Comparison of ENCODE assay signal across 28 cellular contexts in the genomic region with DNA sequence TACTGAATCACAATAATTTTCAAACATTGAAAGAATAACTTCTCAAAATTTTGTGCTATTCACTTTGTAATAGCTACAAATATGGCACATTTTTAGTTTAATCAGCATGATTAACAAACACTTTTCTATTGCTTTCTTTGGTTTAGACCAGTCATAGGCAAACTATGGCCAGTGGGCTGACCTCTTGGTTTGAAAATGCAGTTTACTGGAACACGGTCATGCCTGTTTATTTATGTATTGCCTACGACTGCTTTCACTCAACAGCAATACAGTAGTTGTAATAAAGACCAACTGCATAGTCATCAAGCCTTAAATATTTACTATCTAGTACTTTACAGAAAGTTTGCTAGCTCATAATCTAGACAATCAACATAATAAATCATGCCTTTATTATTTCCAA.
"Had no signal": no experiment of that assay in that cellular context is flagged by ENCODE, and none has a peak within 500 bp of the region (broad histone marks: within the 10 kb centered on the region; RNA-seq: fewer than 3 reads in every experiment).

No MANE protein-coding gene starts in this region.

- H3K27me3 Mint-ChIP-seq: activated CD4-positive, alpha-beta T cell treated with anti-CD3 and anti-CD28 coated beads, Interleukin-2, amount 10 ng/mL, durations not matched to agents 24 days and 14 days; activated CD8-positive, alpha-beta T cell treated with anti-CD3 and anti-CD28 coated beads for 36 hours; progenitor cell of endocrine pancreas; stimulated activated naive CD8-positive, alpha-beta T cell treated with anti-CD3 and anti-CD28 coated beads, Interleukin-15, Interleukin-2, amounts not matched to agents 100 ng/mL and 50 ng/mL, for 24 hours had no signal

- H3K27ac ChIP-seq: cardiac muscle cell, esophagus muscularis mucosa, gastrocnemius medialis, right atrium auricular region, tibial nerve had no signal

- H3K27me3 ChIP-seq: esophagus muscularis mucosa, gastrocnemius medialis, right atrium auricular region, tibial nerve had no signal

- H3K4me3 ChIP-seq: cardiac muscle cell, esophagus muscularis mucosa, gastrocnemius medialis, lung, right atrium auricular region, tibial nerve had no signal

- H3K4me3 Mint-ChIP-seq: activated CD4-positive, alpha-beta T cell treated with anti-CD3 and anti-CD28 coated beads, Interleukin-2, amount 10 ng/mL, durations not matched to agents 24 days and 14 days; activated CD8-positive, alpha-beta T cell treated with anti-CD3 and anti-CD28 coated beads for 36 hours; nephron progenitor cell; stimulated activated naive CD8-positive, alpha-beta T cell treated with anti-CD3 and anti-CD28 coated beads, Interleukin-15, Interleukin-2, amounts not matched to agents 100 ng/mL and 50 ng/mL, for 24 hours had no signal

- H3K9me3 ChIP-seq: esophagus muscularis mucosa, gastrocnemius medialis, right atrium auricular region, tibial nerve had no signal

- ATAC-seq: activated CD8-positive, alpha-beta T cell treated with anti-CD3 and anti-CD28 coated beads for 36 hours; gastrocnemius medialis; left lobe of liver had no signal

- H3K4me1 ChIP-seq: esophagus muscularis mucosa, gastrocnemius medialis, right atrium auricular region, tibial nerve had no signal

- H3K4me1 Mint-ChIP-seq: activated CD4-positive, alpha-beta T cell treated with anti-CD3 and anti-CD28 coated beads, Interleukin-2, amount 10 ng/mL, durations not matched to agents 24 days and 14 days had no signal

- H3K9me3 Mint-ChIP-seq: activated CD4-positive, alpha-beta T cell treated with anti-CD3 and anti-CD28 coated beads, Interleukin-2, amount 10 ng/mL, durations not matched to agents 24 days and 14 days; nephron progenitor cell had no signal

- DNase-seq: activated CD4-positive, alpha-beta T cell treated with anti-CD3 and anti-CD28 coated beads, Interleukin-2, amount 10 ng/mL, durations not matched to agents 24 days and 14 days; activated CD8-positive, alpha-beta T cell treated with anti-CD3 and anti-CD28 coated beads for 36 hours; activated naive CD4-positive, alpha-beta T cell treated with Interleukin-2 at 50 U/mL for 16 hours; activated T-cell treated with anti-CD3 and anti-CD28 coated beads, Interleukin-2, amount 50 U/mL, for 1 hour; aorta; dermis blood vessel endothelial cell; effector memory CD4-positive, alpha-beta T cell; gastrocnemius medialis; head of caudate nucleus; kidney; nephron progenitor cell; nucleus accumbens; small intestine; stimulated activated CD4-positive, alpha-beta T cell treated with anti-CD3 and anti-CD28 coated beads, Interleukin-15, amount 100 ng/mL, for 24 hours; stimulated activated CD4-positive, alpha-beta T cell treated with anti-CD3 and anti-CD28 coated beads, Interleukin-2, amount 100 ng/mL, for 48 hours; T-helper 1 cell; T1000 had no signal

- H3K36me3 ChIP-seq: cardiac muscle cell, esophagus muscularis mucosa, gastrocnemius medialis, right atrium auricular region, tibial nerve had no signal

- H3K27ac Mint-ChIP-seq: activated CD4-positive, alpha-beta T cell treated with anti-CD3 and anti-CD28 coated beads, Interleukin-2, amount 10 ng/mL, durations not matched to agents 24 days and 14 days; activated CD8-positive, alpha-beta T cell treated with anti-CD3 and anti-CD28 coated beads for 36 hours; activated T-helper 2 cell treated with anti-CD3 and anti-CD28 coated beads, Interferon-gamma antibody, Interleukin-2, Interleukin-4, amounts not matched to agents 10 μg/mL and 5 μg/mL and 100 μg/mL, durations not matched to agents 14 hours and 24 hours and 36 hours; nephron progenitor cell; progenitor cell of endocrine pancreas; stimulated activated naive CD8-positive, alpha-beta T cell treated with anti-CD3 and anti-CD28 coated beads, Interleukin-15, Interleukin-2, amounts not matched to agents 100 ng/mL and 50 ng/mL, for 24 hours had no signal

- FAIRE-seq: endothelial cell of umbilical vein, kidney, small intestine, urothelium cell line had no signal
